In the genomic region with DNA sequence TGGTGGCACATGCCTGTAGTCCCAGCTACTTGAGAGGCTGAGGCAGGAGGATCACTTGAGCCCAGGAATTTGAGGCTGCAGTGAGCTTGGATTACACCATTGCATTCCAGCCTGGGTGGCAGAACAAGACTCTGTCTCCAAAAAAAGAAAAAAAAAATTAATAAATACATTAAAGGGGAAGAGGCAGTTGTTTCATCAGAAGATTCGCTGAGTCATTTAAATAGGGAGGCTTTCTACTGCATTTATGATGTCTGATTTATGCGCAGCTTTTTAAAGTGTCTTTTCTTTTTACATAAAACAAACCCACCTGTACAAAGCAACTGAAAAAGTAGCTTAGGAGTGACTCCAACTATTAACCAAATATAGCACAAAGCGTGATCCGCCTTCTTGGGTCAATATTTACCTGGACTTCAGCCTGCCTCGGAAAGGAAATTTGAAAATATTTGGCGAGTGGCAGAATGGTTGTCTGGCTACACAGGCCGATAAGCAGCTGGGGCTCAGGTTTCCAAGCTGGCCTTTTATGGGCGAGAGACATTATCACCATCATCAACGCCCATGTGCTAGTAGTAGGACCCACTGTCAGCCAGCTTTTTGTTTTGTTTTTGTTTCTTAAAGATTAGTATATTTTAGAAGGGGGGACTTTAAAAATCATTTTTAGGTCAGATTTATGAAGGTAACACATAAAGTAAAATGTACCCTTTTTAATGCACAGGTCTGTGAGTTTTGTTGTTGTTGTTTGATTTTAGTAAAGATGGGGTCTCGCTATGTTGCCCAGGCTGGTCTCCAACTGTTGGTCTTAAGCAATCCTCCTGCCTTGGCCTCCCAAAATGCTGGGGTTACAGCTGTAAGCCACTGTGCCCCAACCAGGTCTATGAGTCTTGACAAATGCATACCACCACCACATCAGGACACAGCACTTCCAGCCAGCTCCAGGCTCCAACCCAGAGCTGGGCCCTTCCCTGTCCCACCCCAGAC, we compare ENCODE assay signal across 13 cellular contexts.
DNase-seq lines count a peak whose midpoint lies in the region; ATAC-seq, FAIRE-seq and TF ChIP-seq lines count a peak whose summit lies in the region.
"Had no signal": no experiment of that assay in that cellular context is flagged by ENCODE, and none has a peak within 500 bp of the region (broad histone marks: within the 10 kb centered on the region; RNA-seq: fewer than 3 reads in every experiment).

No MANE protein-coding gene starts in this region.

- no peaks in the 10 kb centered on the region for H3K9me3 ChIP-seq in RWPE2 (ENCODE audit: severe bottlenecking)

- H3K36me3 ChIP-seq in RWPE2 (ENCODE audit: low read depth), result no peaks in the 10 kb centered on the region

- DNase-seq in LoVo (ENCODE audit: low spot score) (peak; percentile 56), RWPE2 (ENCODE audit: low spot score) (no peak), left kidney (ENCODE audit: low read depth, low spot score) (peak; percentile 70), GM13977 (ENCODE audit: low spot score) (no peak), D721Med (ENCODE audit: insufficient read length, low spot score) (no peak)
- DNase-seq in stimulated activated CD4-positive, alpha-beta T cell treated with anti-CD3 and anti-CD28 coated beads, Interleukin-2, amount 100 ng/mL, for 48 hours, result no peak
- DNase-seq: activated effector memory CD4-positive, alpha-beta T cell treated with Interleukin-2 at 50 U/mL for 16 hours; C1 segment of cervical spinal cord; stimulated activated naive CD4-positive, alpha-beta T cell; T1000 had no signal

- TF ChIP-seq CTCF in 22Rv1 (IDR thresholded peaks at IDR 0.05) (no peak), RWPE2 (IDR thresholded peaks at IDR 0.05; ENCODE audit: poor library complexity, severe bottlenecking) (no peak), GM13977 (IDR thresholded peaks at IDR 0.05; ENCODE audit: extremely low read depth, insufficient read depth, missing control alignments) (no peak), D721Med (IDR thresholded peaks at IDR 0.05; ENCODE audit: insufficient read depth, missing control alignments) (no peak)

- FAIRE-seq in D721Med (lab: Jason Lieb, UNC), result no peak
- FAIRE-seq: keratinocyte had no signal

- no peaks in the 10 kb centered on the region for H3K4me1 ChIP-seq in RWPE2 (ENCODE audit: insufficient read depth, poor library complexity, severe bottlenecking)

- in situ Hi-C loops in GM13977 (cut with MboI; ENCODE audit: low pct_unique_long_range_greater_than_20kb, low sequenced_read_pairs, unreplicated experiment), result no loop called here

- ATAC-seq in RWPE2 (ENCODE audit: low read depth) (peak; percentile 51; the same call in 2 of the 3 replicates), GM18870 (IDR thresholded peaks at IDR 0.05; ENCODE audit: unreplicated experiment) (no peak)

- no peaks in the 10 kb centered on the region for H3K27me3 ChIP-seq in RWPE2 (ENCODE audit: insufficient read depth, poor library complexity, severe bottlenecking)

- H3K27ac ChIP-seq in 22Rv1, result peak overlapping the region; percentile 76
- no peak overlapping the region for H3K27ac ChIP-seq in RWPE2 (ENCODE audit: poor library complexity, severe bottlenecking)

- no peak overlapping the region for H3K4me3 ChIP-seq in RWPE2 (ENCODE audit: severe bottlenecking)

Comparison
In these comparisons a context has a peak if more than half of its experiments do, and no peak if none do; other contexts are left out.
1. DNase-seq: peak in LoVo (single experiment) and left kidney (single experiment); none in RWPE2 (single experiment), GM13977 (single experiment), D721Med (single experiment) and stimulated activated CD4-positive, alpha-beta T cell treated with anti-CD3 and anti-CD28 coated beads, Interleukin-2, amount 100 ng/mL, for 48 hours (0 of 2).